1 cellular context compared by ENCODE assay signal in the genomic region with DNA sequence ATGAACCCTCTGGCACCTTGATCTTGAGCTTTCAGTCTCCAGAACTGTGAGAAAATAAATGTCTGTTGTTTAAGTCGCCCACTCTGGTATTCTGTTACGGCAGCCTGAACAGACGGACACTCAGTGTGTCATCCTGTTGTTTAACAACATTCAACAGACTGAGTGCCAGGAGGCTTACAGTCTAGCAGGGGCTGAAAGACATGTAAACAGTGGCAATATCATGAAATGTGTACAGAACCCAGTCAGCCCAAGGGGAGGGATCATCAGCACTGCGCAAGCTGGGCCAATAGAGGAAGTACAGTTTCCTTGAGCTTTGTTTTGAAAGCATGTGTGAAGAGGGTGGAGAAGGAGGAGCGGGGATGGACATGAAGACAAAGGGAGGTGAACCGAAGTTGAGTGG.
TF ChIP-seq lines count a peak whose summit lies in the region.

No MANE protein-coding gene starts in this region.

TF ChIP-seq in HepG2, 621 proteins besides CTCF, POLR2A, EP300 and RAD21 (continued from another document):
- TF ChIP-seq BHLHE40 (IDR thresholded peaks at IDR 0.05; ENCODE audit: low read length) (no peak), ATF1 (CRISPR knock-in tag; IDR thresholded peaks at IDR 0.05) (no peak), ZNF577 (CRISPR knock-in tag; IDR thresholded peaks at IDR 0.05; ENCODE audit: borderline replicate concordance, low read depth) (no peak), ZNF260 (CRISPR knock-in tag; IDR thresholded peaks at IDR 0.05; ENCODE audit: borderline replicate concordance, low read depth) (no peak), ZNF296 (CRISPR knock-in tag; conservative IDR thresholded peaks at IDR 0.05) (no peak), ZNF335 (CRISPR knock-in tag; IDR thresholded peaks at IDR 0.05) (no peak)
- TF ChIP-seq, protein P1, sequence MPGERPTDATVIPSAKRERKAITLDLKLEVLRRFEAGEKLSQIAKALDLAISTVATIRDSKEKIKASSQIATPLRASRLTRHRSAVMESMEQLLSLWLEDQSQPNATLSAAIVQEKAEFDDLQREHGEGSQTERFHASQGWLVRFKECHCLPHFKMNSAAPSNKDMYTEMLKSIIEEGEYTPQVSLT (CRISPR knock-in tag; IDR thresholded peaks at IDR 0.05; ENCODE audit: borderline replicate concordance, low read depth): no peak
- TF ChIP-seq, protein P2, sequence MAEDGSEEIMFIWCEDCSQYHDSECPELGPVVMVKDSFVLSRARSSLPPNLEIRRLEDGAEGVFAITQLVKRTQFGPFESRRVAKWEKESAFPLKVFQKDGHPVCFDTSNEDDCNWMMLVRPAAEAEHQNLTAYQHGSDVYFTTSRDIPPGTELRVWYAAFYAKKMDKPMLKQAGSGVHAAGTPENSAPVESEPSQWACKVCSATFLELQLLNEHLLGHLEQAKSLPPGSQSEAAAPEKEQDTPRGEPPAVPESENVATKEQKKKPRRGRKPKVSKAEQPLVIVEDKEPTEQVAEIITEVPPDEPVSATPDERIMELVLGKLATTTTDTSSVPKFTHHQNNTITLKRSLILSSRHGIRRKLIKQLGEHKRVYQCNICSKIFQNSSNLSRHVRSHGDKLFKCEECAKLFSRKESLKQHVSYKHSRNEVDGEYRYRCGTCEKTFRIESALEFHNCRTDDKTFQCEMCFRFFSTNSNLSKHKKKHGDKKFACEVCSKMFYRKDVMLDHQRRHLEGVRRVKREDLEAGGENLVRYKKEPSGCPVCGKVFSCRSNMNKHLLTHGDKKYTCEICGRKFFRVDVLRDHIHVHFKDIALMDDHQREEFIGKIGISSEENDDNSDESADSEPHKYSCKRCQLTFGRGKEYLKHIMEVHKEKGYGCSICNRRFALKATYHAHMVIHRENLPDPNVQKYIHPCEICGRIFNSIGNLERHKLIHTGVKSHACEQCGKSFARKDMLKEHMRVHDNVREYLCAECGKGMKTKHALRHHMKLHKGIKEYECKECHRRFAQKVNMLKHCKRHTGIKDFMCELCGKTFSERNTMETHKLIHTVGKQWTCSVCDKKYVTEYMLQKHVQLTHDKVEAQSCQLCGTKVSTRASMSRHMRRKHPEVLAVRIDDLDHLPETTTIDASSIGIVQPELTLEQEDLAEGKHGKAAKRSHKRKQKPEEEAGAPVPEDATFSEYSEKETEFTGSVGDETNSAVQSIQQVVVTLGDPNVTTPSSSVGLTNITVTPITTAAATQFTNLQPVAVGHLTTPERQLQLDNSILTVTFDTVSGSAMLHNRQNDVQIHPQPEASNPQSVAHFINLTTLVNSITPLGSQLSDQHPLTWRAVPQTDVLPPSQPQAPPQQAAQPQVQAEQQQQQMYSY (CRISPR knock-in tag; IDR thresholded peaks at IDR 0.05): no peak
- TF ChIP-seq, protein P3, sequence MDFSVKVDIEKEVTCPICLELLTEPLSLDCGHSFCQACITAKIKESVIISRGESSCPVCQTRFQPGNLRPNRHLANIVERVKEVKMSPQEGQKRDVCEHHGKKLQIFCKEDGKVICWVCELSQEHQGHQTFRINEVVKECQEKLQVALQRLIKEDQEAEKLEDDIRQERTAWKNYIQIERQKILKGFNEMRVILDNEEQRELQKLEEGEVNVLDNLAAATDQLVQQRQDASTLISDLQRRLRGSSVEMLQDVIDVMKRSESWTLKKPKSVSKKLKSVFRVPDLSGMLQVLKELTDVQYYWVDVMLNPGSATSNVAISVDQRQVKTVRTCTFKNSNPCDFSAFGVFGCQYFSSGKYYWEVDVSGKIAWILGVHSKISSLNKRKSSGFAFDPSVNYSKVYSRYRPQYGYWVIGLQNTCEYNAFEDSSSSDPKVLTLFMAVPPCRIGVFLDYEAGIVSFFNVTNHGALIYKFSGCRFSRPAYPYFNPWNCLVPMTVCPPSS (IDR thresholded peaks at IDR 0.05): no peak
- TF ChIP-seq, protein P4, sequence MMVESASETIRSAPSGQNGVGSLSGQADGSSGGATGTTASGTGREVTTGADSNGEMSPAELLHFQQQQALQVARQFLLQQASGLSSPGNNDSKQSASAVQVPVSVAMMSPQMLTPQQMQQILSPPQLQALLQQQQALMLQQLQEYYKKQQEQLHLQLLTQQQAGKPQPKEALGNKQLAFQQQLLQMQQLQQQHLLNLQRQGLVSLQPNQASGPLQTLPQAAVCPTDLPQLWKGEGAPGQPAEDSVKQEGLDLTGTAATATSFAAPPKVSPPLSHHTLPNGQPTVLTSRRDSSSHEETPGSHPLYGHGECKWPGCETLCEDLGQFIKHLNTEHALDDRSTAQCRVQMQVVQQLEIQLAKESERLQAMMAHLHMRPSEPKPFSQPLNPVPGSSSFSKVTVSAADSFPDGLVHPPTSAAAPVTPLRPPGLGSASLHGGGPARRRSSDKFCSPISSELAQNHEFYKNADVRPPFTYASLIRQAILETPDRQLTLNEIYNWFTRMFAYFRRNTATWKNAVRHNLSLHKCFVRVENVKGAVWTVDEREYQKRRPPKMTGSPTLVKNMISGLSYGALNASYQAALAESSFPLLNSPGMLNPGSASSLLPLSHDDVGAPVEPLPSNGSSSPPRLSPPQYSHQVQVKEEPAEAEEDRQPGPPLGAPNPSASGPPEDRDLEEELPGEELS (CRISPR knock-in tag; IDR thresholded peaks at IDR 0.05): no peak
- TF ChIP-seq, protein P5, sequence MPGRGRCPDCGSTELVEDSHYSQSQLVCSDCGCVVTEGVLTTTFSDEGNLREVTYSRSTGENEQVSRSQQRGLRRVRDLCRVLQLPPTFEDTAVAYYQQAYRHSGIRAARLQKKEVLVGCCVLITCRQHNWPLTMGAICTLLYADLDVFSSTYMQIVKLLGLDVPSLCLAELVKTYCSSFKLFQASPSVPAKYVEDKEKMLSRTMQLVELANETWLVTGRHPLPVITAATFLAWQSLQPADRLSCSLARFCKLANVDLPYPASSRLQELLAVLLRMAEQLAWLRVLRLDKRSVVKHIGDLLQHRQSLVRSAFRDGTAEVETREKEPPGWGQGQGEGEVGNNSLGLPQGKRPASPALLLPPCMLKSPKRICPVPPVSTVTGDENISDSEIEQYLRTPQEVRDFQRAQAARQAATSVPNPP (CRISPR knock-in tag; IDR thresholded peaks at IDR 0.05): no peak
- TF ChIP-seq, protein P6, sequence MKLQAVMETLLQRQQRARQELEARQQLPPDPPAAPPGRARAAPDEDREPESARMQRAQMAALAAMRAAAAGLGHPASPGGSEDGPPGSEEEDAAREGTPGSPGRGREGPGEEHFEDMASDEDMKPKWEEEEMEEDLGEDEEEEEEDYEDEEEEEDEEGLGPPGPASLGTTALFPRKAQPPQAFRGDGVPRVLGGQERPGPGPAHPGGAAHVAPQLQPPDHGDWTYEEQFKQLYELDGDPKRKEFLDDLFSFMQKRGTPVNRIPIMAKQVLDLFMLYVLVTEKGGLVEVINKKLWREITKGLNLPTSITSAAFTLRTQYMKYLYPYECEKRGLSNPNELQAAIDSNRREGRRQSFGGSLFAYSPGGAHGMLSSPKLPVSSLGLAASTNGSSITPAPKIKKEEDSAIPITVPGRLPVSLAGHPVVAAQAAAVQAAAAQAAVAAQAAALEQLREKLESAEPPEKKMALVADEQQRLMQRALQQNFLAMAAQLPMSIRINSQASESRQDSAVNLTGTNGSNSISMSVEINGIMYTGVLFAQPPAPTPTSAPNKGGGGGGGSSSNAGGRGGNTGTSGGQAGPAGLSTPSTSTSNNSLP (IDR thresholded peaks at IDR 0.05; ENCODE audit: low read depth, low read length): no peak
- TF ChIP-seq, protein P7, sequence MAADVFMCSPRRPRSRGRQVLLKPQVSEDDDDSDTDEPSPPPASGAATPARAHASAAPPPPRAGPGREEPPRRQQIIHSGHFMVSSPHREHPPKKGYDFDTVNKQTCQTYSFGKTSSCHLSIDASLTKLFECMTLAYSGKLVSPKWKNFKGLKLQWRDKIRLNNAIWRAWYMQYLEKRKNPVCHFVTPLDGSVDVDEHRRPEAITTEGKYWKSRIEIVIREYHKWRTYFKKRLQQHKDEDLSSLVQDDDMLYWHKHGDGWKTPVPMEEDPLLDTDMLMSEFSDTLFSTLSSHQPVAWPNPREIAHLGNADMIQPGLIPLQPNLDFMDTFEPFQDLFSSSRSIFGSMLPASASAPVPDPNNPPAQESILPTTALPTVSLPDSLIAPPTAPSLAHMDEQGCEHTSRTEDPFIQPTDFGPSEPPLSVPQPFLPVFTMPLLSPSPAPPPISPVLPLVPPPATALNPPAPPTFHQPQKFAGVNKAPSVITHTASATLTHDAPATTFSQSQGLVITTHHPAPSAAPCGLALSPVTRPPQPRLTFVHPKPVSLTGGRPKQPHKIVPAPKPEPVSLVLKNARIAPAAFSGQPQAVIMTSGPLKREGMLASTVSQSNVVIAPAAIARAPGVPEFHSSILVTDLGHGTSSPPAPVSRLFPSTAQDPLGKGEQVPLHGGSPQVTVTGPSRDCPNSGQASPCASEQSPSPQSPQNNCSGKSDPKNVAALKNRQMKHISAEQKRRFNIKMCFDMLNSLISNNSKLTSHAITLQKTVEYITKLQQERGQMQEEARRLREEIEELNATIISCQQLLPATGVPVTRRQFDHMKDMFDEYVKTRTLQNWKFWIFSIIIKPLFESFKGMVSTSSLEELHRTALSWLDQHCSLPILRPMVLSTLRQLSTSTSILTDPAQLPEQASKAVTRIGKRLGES (CRISPR knock-in tag; IDR thresholded peaks at IDR 0.05; ENCODE audit: borderline replicate concordance): no peak
